ENCODE assay signal across 1 cellular context in genomic region chr22:45597460-45598192, GRCh38.
TF ChIP-seq lines count a peak whose summit lies in the region.

No MANE protein-coding gene starts in this region.

TF ChIP-seq in HepG2, 621 proteins besides CTCF, POLR2A, EP300 and RAD21 (continues in another document):
- TF ChIP-seq KDM5B (CRISPR knock-in tag; IDR thresholded peaks at IDR 0.05; ENCODE audit: borderline replicate concordance) (no peak), ZNF18 (CRISPR knock-in tag; IDR thresholded peaks at IDR 0.05; ENCODE audit: insufficient replicate concordance) (peak; percentile 85), RFXAP (CRISPR knock-in tag; IDR thresholded peaks at IDR 0.05; ENCODE audit: borderline replicate concordance) (no peak; the same call in 1 of the 2 replicates), ELF3 (CRISPR knock-in tag; IDR thresholded peaks at IDR 0.05) (peak; percentile 59), MBD4 (IDR thresholded peaks at IDR 0.05; ENCODE audit: borderline replicate concordance, low read length) (no peak), ZNF788 (CRISPR knock-in tag; IDR thresholded peaks at IDR 0.05; ENCODE audit: borderline replicate concordance) (no peak; the same call in 1 of the 2 replicates), ZNF781 (CRISPR knock-in tag; IDR thresholded peaks at IDR 0.05; ENCODE audit: borderline replicate concordance, not compliant biosample characterization) (no peak), NR1H2 (CRISPR knock-in tag; IDR thresholded peaks at IDR 0.05; ENCODE audit: borderline replicate concordance, low read depth) (no peak), REPIN1 (CRISPR knock-in tag; IDR thresholded peaks at IDR 0.05; ENCODE audit: borderline replicate concordance, low read depth) (peak; percentile 77; the same call in 1 of the 2 replicates), GPN1 (CRISPR knock-in tag; IDR thresholded peaks at IDR 0.05; ENCODE audit: borderline replicate concordance) (no peak), CC2D1A (CRISPR knock-in tag; IDR thresholded peaks at IDR 0.05) (no peak), ZKSCAN8 (CRISPR knock-in tag; IDR thresholded peaks at IDR 0.05; ENCODE audit: borderline replicate concordance) (no peak), DBP (CRISPR knock-in tag; IDR thresholded peaks at IDR 0.05; ENCODE audit: not compliant biosample characterization) (no peak), ZBTB4 (CRISPR knock-in tag; IDR thresholded peaks at IDR 0.05; ENCODE audit: borderline replicate concordance) (peak; percentile 61; the same call in 1 of the 2 replicates), DPF2 (CRISPR knock-in tag; IDR thresholded peaks at IDR 0.05; ENCODE audit: borderline replicate concordance, low read depth) (peak; percentile 68), PAX8 (CRISPR knock-in tag; IDR thresholded peaks at IDR 0.05; ENCODE audit: borderline replicate concordance) (0 out of 2 replicates have a peak, but pooled peaks have one; percentile 65), KDM1A (CRISPR knock-in tag; IDR thresholded peaks at IDR 0.05) (no peak), ATF1 (CRISPR knock-in tag; IDR thresholded peaks at IDR 0.05) (no peak), ZBTB44 (CRISPR knock-in tag; IDR thresholded peaks at IDR 0.05) (no peak), FOSL1 (CRISPR knock-in tag; IDR thresholded peaks at IDR 0.05; ENCODE audit: borderline replicate concordance) (no peak), PCBP1 (IDR thresholded peaks at IDR 0.05; ENCODE audit: borderline replicate concordance, low read depth, low read length) (no peak), SMAD3 (CRISPR knock-in tag; IDR thresholded peaks at IDR 0.05) (no peak), KAT7 (CRISPR knock-in tag; IDR thresholded peaks at IDR 0.05; ENCODE audit: borderline replicate concordance) (no peak), ZSCAN21 (CRISPR knock-in tag; IDR thresholded peaks at IDR 0.05; ENCODE audit: borderline replicate concordance) (no peak), ARHGAP35 (CRISPR knock-in tag; IDR thresholded peaks at IDR 0.05; ENCODE audit: borderline replicate concordance) (no peak), DMTF1 (CRISPR knock-in tag; IDR thresholded peaks at IDR 0.05) (0 out of 2 replicates have a peak, but pooled peaks have one; percentile 55), CREB1 (IDR thresholded peaks at IDR 0.05) (0 out of 2 replicates have a peak, but pooled peaks have one; percentile 21), CREB1 (CRISPR knock-in tag; IDR thresholded peaks at IDR 0.05) (no peak), PREB (CRISPR knock-in tag; IDR thresholded peaks at IDR 0.05) (no peak), NRL (CRISPR knock-in tag; IDR thresholded peaks at IDR 0.05; ENCODE audit: borderline replicate concordance) (no peak; the same call in 1 of the 2 replicates), ZNF414 (CRISPR knock-in tag; IDR thresholded peaks at IDR 0.05) (0 out of 2 replicates have a peak, but pooled peaks have one; percentile 27), RFX1 (IDR thresholded peaks at IDR 0.05) (no peak), KLF15 (CRISPR knock-in tag; IDR thresholded peaks at IDR 0.05; ENCODE audit: borderline replicate concordance) (no peak), ZNF225 (CRISPR knock-in tag; IDR thresholded peaks at IDR 0.05) (no peak), ZNF576 (CRISPR knock-in tag; IDR thresholded peaks at IDR 0.05) (no peak), MIER2 (CRISPR knock-in tag; IDR thresholded peaks at IDR 0.05) (0 out of 2 replicates have a peak, but pooled peaks have one; percentile 22), ZNF335 (CRISPR knock-in tag; IDR thresholded peaks at IDR 0.05) (no peak), SMARCC2 (IDR thresholded peaks at IDR 0.05) (no peak), ZNF598 (CRISPR knock-in tag; IDR thresholded peaks at IDR 0.05; ENCODE audit: borderline replicate concordance) (no peak; the same call in 1 of the 2 replicates), ZNF615 (CRISPR knock-in tag; IDR thresholded peaks at IDR 0.05; ENCODE audit: borderline replicate concordance) (no peak), ZNF850 (CRISPR knock-in tag; conservative IDR thresholded peaks at IDR 0.05) (no peak), TFAP4 (IDR thresholded peaks at IDR 0.05; ENCODE audit: borderline replicate concordance, low read depth) (peak; percentile 86), HIVEP1 (CRISPR knock-in tag; IDR thresholded peaks at IDR 0.05) (no peak), AKAP8 (CRISPR knock-in tag; IDR thresholded peaks at IDR 0.05) (0 out of 2 replicates have a peak, but pooled peaks have one; percentile 44), SMYD3 (CRISPR knock-in tag; IDR thresholded peaks at IDR 0.05) (no peak), ZSCAN20 (CRISPR knock-in tag; IDR thresholded peaks at IDR 0.05; ENCODE audit: borderline replicate concordance) (no peak), NR2F1 (CRISPR knock-in tag; IDR thresholded peaks at IDR 0.05) (no peak), CERS6 (CRISPR knock-in tag; IDR thresholded peaks at IDR 0.05) (no peak), ATAD3A (CRISPR knock-in tag; IDR thresholded peaks at IDR 0.05) (no peak), ZFP36L1 (CRISPR knock-in tag; IDR thresholded peaks at IDR 0.05) (no peak), PLRG1 (conservative IDR thresholded peaks at IDR 0.05) (no peak), ZNF607 (CRISPR knock-in tag; IDR thresholded peaks at IDR 0.05; ENCODE audit: borderline replicate concordance) (no peak), ZNF749 (CRISPR knock-in tag; IDR thresholded peaks at IDR 0.05; ENCODE audit: borderline replicate concordance) (no peak), KDM4B (CRISPR knock-in tag; IDR thresholded peaks at IDR 0.05) (peak; percentile 82; the same call in 1 of the 2 replicates), ZNF205 (CRISPR knock-in tag; IDR thresholded peaks at IDR 0.05) (no peak), ZBTB37 (CRISPR knock-in tag; IDR thresholded peaks at IDR 0.05) (no peak), ZNF20 (CRISPR knock-in tag; IDR thresholded peaks at IDR 0.05) (no peak), MIER3 (CRISPR knock-in tag; IDR thresholded peaks at IDR 0.05; ENCODE audit: borderline replicate concordance) (no peak), HHEX (CRISPR knock-in tag; IDR thresholded peaks at IDR 0.05) (no peak)
